ENCODE assay signal across 14 cellular contexts in the genomic region with DNA sequence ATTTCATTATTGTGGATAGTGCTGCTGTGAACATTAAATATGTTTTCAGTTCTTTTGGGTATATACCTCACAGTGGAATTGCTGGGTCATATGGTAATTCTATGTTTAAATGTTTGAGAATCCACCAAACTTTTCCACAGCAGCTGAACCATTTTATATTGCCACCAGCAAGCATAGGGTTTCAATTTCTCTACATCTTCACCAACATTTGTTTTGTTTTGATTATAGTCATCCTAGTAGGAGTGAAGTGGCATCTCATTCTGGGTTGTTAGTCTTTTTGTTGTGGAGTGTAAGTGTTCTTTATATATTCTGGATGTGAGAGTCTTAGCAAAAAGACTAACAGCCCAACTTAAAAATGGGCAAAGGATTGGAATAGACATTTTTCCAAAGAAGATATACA. TPM values are rescaled to one million over a fixed set of nuclear protein-coding genes. Genes with fewer than 3 reads are reported as not detected.
DNase-seq lines count a peak whose midpoint lies in the region; ATAC-seq lines count a peak whose summit lies in the region.
"Had no signal": no experiment of that assay in that cellular context is flagged by ENCODE, and none has a peak within 500 bp of the region (broad histone marks: within the 10 kb centered on the region; RNA-seq: fewer than 3 reads in every experiment).

No MANE protein-coding gene starts in this region.

- ATAC-seq in activated CD4-positive, alpha-beta T cell treated with anti-CD3 and anti-CD28 coated beads for 36 hours = peak; percentile 74
- peak in 1 of 2 donors; percentile 41 for ATAC-seq in activated T-cell treated with anti-CD3 and anti-CD28 coated beads, Interleukin-2, amount 50 U/mL, for 72 hours (replicated peaks in 1 of 2)
- no peak for ATAC-seq in activated T-helper 17 cell treated with anti-CD3 and anti-CD28 coated beads, Interleukin-2, amount 50 U/mL, for 72 hours (replicated peaks)
- no peak for ATAC-seq in stimulated activated effector memory CD8-positive, alpha-beta T cell treated with anti-CD3 and anti-CD28 coated beads, Interleukin-12 subunit alpha, Interleukin-12 subunit beta, amount 100 ng/mL, for 72 hours
- ATAC-seq: HCT116 had no signal

- POLR2A ChIA-PET in activated CD4-positive, alpha-beta T cell treated with anti-CD3 and anti-CD28 coated beads for 36 hours (lab: Charles Lee) = interaction anchor here (0.7 kb wide), 1 partner anchor 1086 kb away, joined by 3 read pairs; no protein-coding TSS in a partner anchor

- peaks cover 36% of the 10 kb centered on the region for H3K4me1 Mint-ChIP-seq in activated CD4-positive, alpha-beta T cell treated with anti-CD3 and anti-CD28 coated beads for 36 hours
- peaks cover 39% of the 10 kb centered on the region for H3K4me1 Mint-ChIP-seq in activated T-cell treated with anti-CD3 and anti-CD28 coated beads, Interleukin-2, amount 50 U/mL, for 72 hours (ENCODE audit: low read depth)
- peaks cover 9% of the 10 kb centered on the region for H3K4me1 Mint-ChIP-seq in activated T-helper 17 cell treated with anti-CD3 and anti-CD28 coated beads, Interleukin-2, amount 50 U/mL, for 72 hours
- H3K4me1 Mint-ChIP-seq in stimulated activated effector memory CD8-positive, alpha-beta T cell treated with anti-CD3 and anti-CD28 coated beads, Interleukin-12 subunit alpha, Interleukin-12 subunit beta, amount 100 ng/mL, for 72 hours = peaks cover 25% of the 10 kb centered on the region

- H3K4me3 Mint-ChIP-seq in activated CD4-positive, alpha-beta T cell treated with anti-CD3 and anti-CD28 coated beads for 36 hours = no peak overlapping the region
- H3K4me3 Mint-ChIP-seq in activated T-cell treated with anti-CD3 and anti-CD28 coated beads, Interleukin-2, amount 50 U/mL, for 72 hours = no peak overlapping the region
- H3K4me3 Mint-ChIP-seq in activated T-helper 17 cell treated with anti-CD3 and anti-CD28 coated beads, Interleukin-2, amount 50 U/mL, for 72 hours = no peak overlapping the region
- H3K4me3 Mint-ChIP-seq in stimulated activated effector memory CD8-positive, alpha-beta T cell treated with anti-CD3 and anti-CD28 coated beads, Interleukin-12 subunit alpha, Interleukin-12 subunit beta, amount 100 ng/mL, for 72 hours = no peak overlapping the region

- peak overlapping the region; percentile 4 for H3K27ac Mint-ChIP-seq in activated CD4-positive, alpha-beta T cell treated with anti-CD3 and anti-CD28 coated beads for 36 hours
- peak overlapping the region; percentile 17 for H3K27ac Mint-ChIP-seq in activated T-cell treated with anti-CD3 and anti-CD28 coated beads, Interleukin-2, amount 50 U/mL, for 72 hours
- H3K27ac Mint-ChIP-seq in activated T-helper 17 cell treated with anti-CD3 and anti-CD28 coated beads, Interleukin-2, amount 50 U/mL, for 72 hours = peak overlapping the region; percentile 5
- peak overlapping the region; percentile 70 for H3K27ac Mint-ChIP-seq in stimulated activated effector memory CD8-positive, alpha-beta T cell treated with anti-CD3 and anti-CD28 coated beads, Interleukin-12 subunit alpha, Interleukin-12 subunit beta, amount 100 ng/mL, for 72 hours

- CTCF ChIA-PET in activated CD4-positive, alpha-beta T cell treated with anti-CD3 and anti-CD28 coated beads for 36 hours (lab: Charles Lee) = interaction anchor here (0.6 to 1.6 kb wide), 3 partner anchors 13 to 18 kb away, joined by 3 to 6 read pairs (median 3); no protein-coding TSS in a partner anchor

- peaks cover 32% of the 10 kb centered on the region for H3K36me3 Mint-ChIP-seq in activated CD4-positive, alpha-beta T cell treated with anti-CD3 and anti-CD28 coated beads for 36 hours (ENCODE audit: low read depth)
- H3K36me3 Mint-ChIP-seq in activated T-cell treated with anti-CD3 and anti-CD28 coated beads, Interleukin-2, amount 50 U/mL, for 72 hours (ENCODE audit: insufficient read depth in 2 of 2) = peaks cover 0 to 18% of the 10 kb centered on the region in 2 donors
- H3K36me3 Mint-ChIP-seq in activated T-helper 17 cell treated with anti-CD3 and anti-CD28 coated beads, Interleukin-2, amount 50 U/mL, for 72 hours (ENCODE audit: low read depth) = peaks cover 46% of the 10 kb centered on the region
- peaks cover 41% of the 10 kb centered on the region for H3K36me3 Mint-ChIP-seq in stimulated activated effector memory CD8-positive, alpha-beta T cell treated with anti-CD3 and anti-CD28 coated beads, Interleukin-12 subunit alpha, Interleukin-12 subunit beta, amount 100 ng/mL, for 72 hours

- H3K27me3 Mint-ChIP-seq in activated CD4-positive, alpha-beta T cell treated with anti-CD3 and anti-CD28 coated beads for 36 hours = no peaks in the 10 kb centered on the region
- no peaks in the 10 kb centered on the region for H3K27me3 Mint-ChIP-seq in activated T-cell treated with anti-CD3 and anti-CD28 coated beads, Interleukin-2, amount 50 U/mL, for 72 hours (ENCODE audit: low read depth)
- no peaks in the 10 kb centered on the region for H3K27me3 Mint-ChIP-seq in activated T-helper 17 cell treated with anti-CD3 and anti-CD28 coated beads, Interleukin-2, amount 50 U/mL, for 72 hours
- H3K27me3 Mint-ChIP-seq: CD8-positive, alpha-beta memory T cell had no signal

- no peaks in the 10 kb centered on the region for H3K9me3 Mint-ChIP-seq in activated CD4-positive, alpha-beta T cell treated with anti-CD3 and anti-CD28 coated beads for 36 hours (ENCODE audit: low read depth)
- H3K9me3 Mint-ChIP-seq in activated T-cell treated with anti-CD3 and anti-CD28 coated beads, Interleukin-2, amount 50 U/mL, for 72 hours = no peaks in the 10 kb centered on the region
- H3K9me3 Mint-ChIP-seq in activated T-helper 17 cell treated with anti-CD3 and anti-CD28 coated beads, Interleukin-2, amount 50 U/mL, for 72 hours = no peaks in the 10 kb centered on the region
- no peaks in the 10 kb centered on the region for H3K9me3 Mint-ChIP-seq in stimulated activated effector memory CD8-positive, alpha-beta T cell treated with anti-CD3 and anti-CD28 coated beads, Interleukin-12 subunit alpha, Interleukin-12 subunit beta, amount 100 ng/mL, for 72 hours
- H3K9me3 Mint-ChIP-seq: CD8-positive, alpha-beta memory T cell had no signal

- DNase-seq in activated CD4-positive, alpha-beta T cell treated with anti-CD3 and anti-CD28 coated beads for 36 hours = no peak
- no peak for DNase-seq in activated CD4-positive, alpha-beta T cell treated with anti-CD3 and anti-CD28 coated beads for 48 hours
- no peak for DNase-seq in activated T-cell treated with anti-CD3 and anti-CD28 coated beads, Interleukin-2, amount 50 U/mL, for 72 hours
- no peak for DNase-seq in activated T-cell treated with anti-CD3 and anti-CD28 coated beads for 4 hours
- no peak for DNase-seq in stimulated activated effector memory CD8-positive, alpha-beta T cell treated with anti-CD3 and anti-CD28 coated beads, Interleukin-12 subunit alpha, Interleukin-12 subunit beta, amount 100 ng/mL, for 72 hours (ENCODE audit: low spot score in 2 of 2)
- DNase-seq in foreskin melanocyte = no peak
- DNase-seq in DMS 273 treated with DMSO at 0.1 percent for 48 hours (lab: John Stamatoyannopoulos, UW) = no peak
- DNase-seq: Caco-2; CD8-positive, alpha-beta memory T cell; DMS53; GF-D8; GM23248 had no signal

- intact Hi-C loops in activated CD4-positive, alpha-beta T cell treated with anti-CD3 and anti-CD28 coated beads for 36 hours (cut with DNase I, micrococcal nuclease) = no loop called here

RNA-seq across cellular contexts. Expression of gene RPUSD2, which starts 6.0 kb away (rescaled TPM):
- total RNA-seq in activated CD4-positive, alpha-beta T cell treated with anti-CD3 and anti-CD28 coated beads for 36 hours = 10 to 100 TPM; 11.0 to 14.0 TPM
- total RNA-seq in activated T-cell treated with anti-CD3 and anti-CD28 coated beads, Interleukin-2, amount 50 U/mL, for 72 hours = 10 to 100 TPM; 11.3 to 12.9 TPM
- total RNA-seq in activated T-helper 17 cell treated with anti-CD3 and anti-CD28 coated beads, Interleukin-2, amount 50 U/mL, for 72 hours = 10 to 100 TPM in 1 of 2 donors, 1 to 10 TPM in 1; 8.5 to 14.2 TPM

RNA-seq across cellular contexts. Expression of gene CCDC32, which starts 10.3 kb away (rescaled TPM):
- 10 to 100 TPM; 14.2 to 24.5 TPM for total RNA-seq in activated CD4-positive, alpha-beta T cell treated with anti-CD3 and anti-CD28 coated beads for 36 hours
- total RNA-seq in activated T-cell treated with anti-CD3 and anti-CD28 coated beads, Interleukin-2, amount 50 U/mL, for 72 hours = 10 to 100 TPM; 34.8 to 38.1 TPM
- 10 to 100 TPM; 34.9 to 41.3 TPM for total RNA-seq in activated T-helper 17 cell treated with anti-CD3 and anti-CD28 coated beads, Interleukin-2, amount 50 U/mL, for 72 hours

RNA-seq across cellular contexts. Expression of gene KNL1, which starts 18.9 kb away (rescaled TPM):
- total RNA-seq in activated CD4-positive, alpha-beta T cell treated with anti-CD3 and anti-CD28 coated beads for 36 hours = 10 to 100 TPM; 26.2 to 33.5 TPM
- total RNA-seq in activated T-cell treated with anti-CD3 and anti-CD28 coated beads, Interleukin-2, amount 50 U/mL, for 72 hours = 10 to 100 TPM; 32.5 to 34.1 TPM
- 10 to 100 TPM; 25.0 to 39.1 TPM for total RNA-seq in activated T-helper 17 cell treated with anti-CD3 and anti-CD28 coated beads, Interleukin-2, amount 50 U/mL, for 72 hours

Comparison
In these comparisons a context has a peak if more than half of its experiments do, and no peak if none do; other contexts are left out.
1. H3K27ac Mint-ChIP-seq: peak in every context shown above with its lines; median percentile 70 in stimulated activated effector memory CD8-positive, alpha-beta T cell treated with anti-CD3 and anti-CD28 coated beads, Interleukin-12 subunit alpha, Interleukin-12 subunit beta, amount 100 ng/mL, for 72 hours; 17 in activated T-cell treated with anti-CD3 and anti-CD28 coated beads, Interleukin-2, amount 50 U/mL, for 72 hours; 5 in activated T-helper 17 cell treated with anti-CD3 and anti-CD28 coated beads, Interleukin-2, amount 50 U/mL, for 72 hours; 4 in activated CD4-positive, alpha-beta T cell treated with anti-CD3 and anti-CD28 coated beads for 36 hours.